Comparison of ENCODE assay signal across 12 cellular contexts in genomic region chr1:28127617-28128257, GRCh38. TPM values are rescaled to one million over a fixed set of nuclear protein-coding genes. Genes with fewer than 3 reads are reported as not detected.
DNase-seq lines count a peak whose midpoint lies in the region; ATAC-seq and TF ChIP-seq lines count a peak whose summit lies in the region.
"Had no signal": no experiment of that assay in that cellular context is flagged by ENCODE, and none has a peak within 500 bp of the region (broad histone marks: within the 10 kb centered on the region; RNA-seq: fewer than 3 reads in every experiment).

No MANE protein-coding gene starts in this region.

- H3K4me3 Mint-ChIP-seq in activated T-helper 17 cell treated with anti-CD3 and anti-CD28 coated beads, Interleukin-2, amount 50 U/mL, for 72 hours = no peak overlapping the region
- no peak overlapping the region for H3K4me3 Mint-ChIP-seq in endothelial cell (ENCODE audit: unreplicated experiment)

- ATAC-seq in GM19468 (IDR thresholded peaks at IDR 0.05; ENCODE audit: extremely low read depth, unreplicated experiment) = peak; percentile 30
- peak; percentile 81 for ATAC-seq in HG03354 (IDR thresholded peaks at IDR 0.05; ENCODE audit: poor library complexity, severe bottlenecking, unreplicated experiment)
- ATAC-seq in activated T-helper 17 cell treated with anti-CD3 and anti-CD28 coated beads, Interleukin-2, amount 50 U/mL, for 72 hours (replicated peaks) = peak; percentile 14
- ATAC-seq in activated CD4-positive, CD25-positive, alpha-beta regulatory T cell treated with anti-CD3 and anti-CD28 coated beads, Interleukin-2, amount 50 U/mL, for 24 hours = no peak

- no peaks in the 10 kb centered on the region for H3K9me3 Mint-ChIP-seq in activated T-helper 17 cell treated with anti-CD3 and anti-CD28 coated beads, Interleukin-2, amount 50 U/mL, for 72 hours
- no peaks in the 10 kb centered on the region for H3K9me3 Mint-ChIP-seq in endothelial cell (ENCODE audit: unreplicated experiment)

- no peaks in the 10 kb centered on the region for H3K36me3 Mint-ChIP-seq in activated T-helper 17 cell treated with anti-CD3 and anti-CD28 coated beads, Interleukin-2, amount 50 U/mL, for 72 hours (ENCODE audit: low read depth)
- no peaks in the 10 kb centered on the region for H3K36me3 Mint-ChIP-seq in endothelial cell (ENCODE audit: low read depth, unreplicated experiment)

- no peak for TF ChIP-seq CTCF in GM06990 (IDR thresholded peaks at IDR 0.05; ENCODE audit: insufficient read depth, low read length, poor library complexity, severe bottlenecking)
- no peak for TF ChIP-seq CTCF in endothelial cell (IDR thresholded peaks at IDR 0.05; ENCODE audit: unreplicated experiment)

- H3K4me1 Mint-ChIP-seq in activated T-helper 17 cell treated with anti-CD3 and anti-CD28 coated beads, Interleukin-2, amount 50 U/mL, for 72 hours = no peaks in the 10 kb centered on the region
- H3K4me1 Mint-ChIP-seq in endothelial cell (ENCODE audit: unreplicated experiment) = peaks cover 6% of the 10 kb centered on the region

- no peaks in the 10 kb centered on the region for H3K27me3 ChIP-seq in GM06990 (replicated peaks; ENCODE audit: control insufficient read depth, insufficient read depth, low read length)

- H3K36me3 ChIP-seq in GM06990 (ENCODE audit: control insufficient read depth, insufficient read depth, low read length) = no peaks in the 10 kb centered on the region

- H3K4me3 ChIP-seq in GM06990 (replicated peaks; ENCODE audit: low read depth, low read length) = no peak overlapping the region

- H3K27me3 Mint-ChIP-seq in activated T-helper 17 cell treated with anti-CD3 and anti-CD28 coated beads, Interleukin-2, amount 50 U/mL, for 72 hours = peaks cover 14% of the 10 kb centered on the region
- H3K27me3 Mint-ChIP-seq in endothelial cell (ENCODE audit: unreplicated experiment) = no peaks in the 10 kb centered on the region

- DNase-seq in GM06990 (ENCODE audit: extremely low read depth, insufficient read length) (peak; percentile 73), endothelial cell (ENCODE audit: low spot score) (no peak)
- DNase-seq in activated CD4-positive, alpha-beta T cell treated with anti-CD3 and anti-CD28 coated beads for 4 hours = no peak
- no peak for DNase-seq in activated CD8-positive, alpha-beta memory T cell treated with anti-CD3 and anti-CD28 coated beads, Interleukin-2, amount 50 U/mL, for 48 hours
- DNase-seq: activated CD8-positive, alpha-beta memory T cell treated with anti-CD3 and anti-CD28 coated beads, Interleukin-2, amount 50 U/mL, for 4 hours; cerebellar nuclear complex; NCI-H510A; trophoblast cell had no signal

- H3K27ac Mint-ChIP-seq in activated T-helper 17 cell treated with anti-CD3 and anti-CD28 coated beads, Interleukin-2, amount 50 U/mL, for 72 hours = no peak overlapping the region
- no peak overlapping the region for H3K27ac Mint-ChIP-seq in endothelial cell (ENCODE audit: unreplicated experiment)

RNA-seq across cellular contexts. Expression of gene EYA3, which starts 39.3 kb away (rescaled TPM):
- total RNA-seq in activated T-helper 17 cell treated with anti-CD3 and anti-CD28 coated beads, Interleukin-2, amount 50 U/mL, for 72 hours = 10 to 100 TPM; 33.7 to 40.8 TPM
- total RNA-seq in endothelial cell (ENCODE audit: unreplicated experiment) = 20.7 TPM

RNA-seq across cellular contexts. Expression of gene PTAFR, which starts 48.8 kb away (rescaled TPM):
- total RNA-seq in activated T-helper 17 cell treated with anti-CD3 and anti-CD28 coated beads, Interleukin-2, amount 50 U/mL, for 72 hours = under 1 TPM; 0.29 to 0.32 TPM
- total RNA-seq in endothelial cell (ENCODE audit: unreplicated experiment) = 0.72 TPM

Comparison
In these comparisons a context has a peak if more than half of its experiments do, and no peak if none do; other contexts are left out.
1. ATAC-seq: peak in GM19468 (single experiment), HG03354 (single experiment) and activated T-helper 17 cell treated with anti-CD3 and anti-CD28 coated beads, Interleukin-2, amount 50 U/mL, for 72 hours (single experiment); none in activated CD4-positive, CD25-positive, alpha-beta regulatory T cell treated with anti-CD3 and anti-CD28 coated beads, Interleukin-2, amount 50 U/mL, for 24 hours (0 of 2).